Comparison of ENCODE assay signal across 14 cellular contexts in genomic region chr7:133778472-133778871, GRCh38.
A peak's percentile ranks its signal among the peaks of the same experiment; 100 is the strongest.
DNase-seq lines count a peak whose midpoint lies in the region; ATAC-seq and TF ChIP-seq lines count a peak whose summit lies in the region.
"Had no signal": no experiment of that assay in that cellular context is flagged by ENCODE, and none has a peak within 500 bp of the region (broad histone marks: within the 10 kb centered on the region; RNA-seq: fewer than 3 reads in every experiment).

No MANE protein-coding gene starts in this region.

- H3K27ac ChIP-seq in prostate gland, result no peak overlapping the region
- H3K27ac ChIP-seq: KMS-11 had no signal

- H3K27me3 ChIP-seq in prostate gland (replicated peaks; ENCODE audit: insufficient read depth), result no peaks in the 10 kb centered on the region

- H3K36me3 Mint-ChIP-seq in activated T-cell treated with anti-CD3 and anti-CD28 coated beads, Interleukin-2, amount 50 U/mL, for 72 hours (ENCODE audit: insufficient read depth in 2 of 2), result peaks cover 4 to 5% of the 10 kb centered on the region in 2 donors
- H3K36me3 Mint-ChIP-seq in activated T-cell treated with anti-CD3 and anti-CD28 coated beads, Interleukin-2, amount 50 U/mL, for 24 hours (ENCODE audit: low read depth), result peaks cover 28% of the 10 kb centered on the region
- H3K36me3 Mint-ChIP-seq in stimulated activated memory B cell treated with anti-CD40 and anti-IgM and Interleukin-4, amounts not matched to agents 10 μg/mL and 1 μg/mL and 100 μg/mL, for 72 hours, result peaks cover 29% of the 10 kb centered on the region

- no peak overlapping the region for H3K4me3 ChIP-seq in prostate gland

- no peak overlapping the region for H3K27ac Mint-ChIP-seq in activated T-cell treated with anti-CD3 and anti-CD28 coated beads, Interleukin-2, amount 50 U/mL, for 72 hours
- H3K27ac Mint-ChIP-seq in activated T-cell treated with anti-CD3 and anti-CD28 coated beads, Interleukin-2, amount 50 U/mL, for 24 hours, result no peak overlapping the region
- H3K27ac Mint-ChIP-seq in stimulated activated memory B cell treated with anti-CD40 and anti-IgM and Interleukin-4, amounts not matched to agents 10 μg/mL and 1 μg/mL and 100 μg/mL, for 72 hours, result no peak overlapping the region
- H3K27ac Mint-ChIP-seq: HFFc6 had no signal

- H3K36me3 ChIP-seq in prostate gland, result no peaks in the 10 kb centered on the region

- H3K9me3 Mint-ChIP-seq in activated T-cell treated with anti-CD3 and anti-CD28 coated beads, Interleukin-2, amount 50 U/mL, for 72 hours, result peaks cover 0 to 2% of the 10 kb centered on the region in 2 donors
- peaks cover 8% of the 10 kb centered on the region for H3K9me3 Mint-ChIP-seq in activated T-cell treated with anti-CD3 and anti-CD28 coated beads, Interleukin-2, amount 50 U/mL, for 24 hours
- no peaks in the 10 kb centered on the region for H3K9me3 Mint-ChIP-seq in stimulated activated memory B cell treated with anti-CD40 and anti-IgM and Interleukin-4, amounts not matched to agents 10 μg/mL and 1 μg/mL and 100 μg/mL, for 72 hours

- TF ChIP-seq CTCF in prostate gland (IDR thresholded peaks at IDR 0.05), result no peak

- no peaks in the 10 kb centered on the region for H3K9me3 ChIP-seq in prostate gland
- H3K9me3 ChIP-seq: Caco-2 had no signal

- no peaks in the 10 kb centered on the region for H3K27me3 Mint-ChIP-seq in activated T-cell treated with anti-CD3 and anti-CD28 coated beads, Interleukin-2, amount 50 U/mL, for 72 hours (ENCODE audit: low read depth)
- H3K27me3 Mint-ChIP-seq in activated T-cell treated with anti-CD3 and anti-CD28 coated beads, Interleukin-2, amount 50 U/mL, for 24 hours, result no peaks in the 10 kb centered on the region
- no peaks in the 10 kb centered on the region for H3K27me3 Mint-ChIP-seq in stimulated activated memory B cell treated with anti-CD40 and anti-IgM and Interleukin-4, amounts not matched to agents 10 μg/mL and 1 μg/mL and 100 μg/mL, for 72 hours

- ATAC-seq in activated T-cell treated with anti-CD3 and anti-CD28 coated beads, Interleukin-2, amount 50 U/mL, for 72 hours (replicated peaks in 1 of 2), result peak; percentile 44 to 62
- ATAC-seq in GM21529 (IDR thresholded peaks at IDR 0.05; ENCODE audit: unreplicated experiment) (peak; percentile 87), HG03097 (IDR thresholded peaks at IDR 0.05; ENCODE audit: low FRiP score, unreplicated experiment) (peak; percentile 85), Right ventricle myocardium inferior (no peak)
- peak; percentile 76 for ATAC-seq in stimulated activated memory B cell treated with anti-CD40 and anti-IgM and Interleukin-4, amounts not matched to agents 10 μg/mL and 1 μg/mL and 100 μg/mL, for 72 hours

- peaks cover 5% of the 10 kb centered on the region for H3K4me1 Mint-ChIP-seq in activated T-cell treated with anti-CD3 and anti-CD28 coated beads, Interleukin-2, amount 50 U/mL, for 72 hours (ENCODE audit: low read depth)
- H3K4me1 Mint-ChIP-seq in activated T-cell treated with anti-CD3 and anti-CD28 coated beads, Interleukin-2, amount 50 U/mL, for 24 hours (ENCODE audit: low read depth), result peaks cover 3% of the 10 kb centered on the region
- no peaks in the 10 kb centered on the region for H3K4me1 Mint-ChIP-seq in stimulated activated memory B cell treated with anti-CD40 and anti-IgM and Interleukin-4, amounts not matched to agents 10 μg/mL and 1 μg/mL and 100 μg/mL, for 72 hours

- WGBS in prostate gland, result 98% methylated on average over 5 of the region's 5 CpGs

- no peak for DNase-seq in activated T-cell treated with anti-CD3 and anti-CD28 coated beads, Interleukin-2, amount 50 U/mL, for 72 hours
- no peak for DNase-seq in activated T-cell treated with anti-CD3 and anti-CD28 coated beads, Interleukin-2, amount 50 U/mL, for 24 hours
- DNase-seq in MV-4-11 (lab: John Stamatoyannopoulos, UW), result no peak
- no peak for DNase-seq in prostate gland (ENCODE audit: low spot score)
- DNase-seq in Right ventricle myocardium inferior (ENCODE audit: missing footprints), result no peak
- DNase-seq: activated naive CD4-positive, alpha-beta T cell treated with anti-CD3 and anti-CD28 coated beads, Interleukin-2, amount 50 U/mL, for 16 hours; Caco-2; HFFc6; NCI-H1694 treated with DMSO at 0.1 percent for 48 hours; stimulated activated CD4-positive, alpha-beta T cell treated with anti-CD3 and anti-CD28 coated beads, Interleukin-2, amount 100 ng/mL, for 48 hours had no signal

- no peak for TF ChIP-seq POLR2A in prostate gland (IDR thresholded peaks at IDR 0.05)

- H3K4me1 ChIP-seq in prostate gland (replicated peaks), result no peaks in the 10 kb centered on the region
- H3K4me1 ChIP-seq: Caco-2 had no signal

- intact Hi-C loops in prostate gland (cut with DNase I), result no loop called here
- intact Hi-C loops in Right ventricle myocardium inferior (cut with DNase I), result no loop called here

- H3K4me3 Mint-ChIP-seq in activated T-cell treated with anti-CD3 and anti-CD28 coated beads, Interleukin-2, amount 50 U/mL, for 72 hours, result no peak overlapping the region
- H3K4me3 Mint-ChIP-seq in activated T-cell treated with anti-CD3 and anti-CD28 coated beads, Interleukin-2, amount 50 U/mL, for 24 hours, result no peak overlapping the region
- no peak overlapping the region for H3K4me3 Mint-ChIP-seq in stimulated activated memory B cell treated with anti-CD40 and anti-IgM and Interleukin-4, amounts not matched to agents 10 μg/mL and 1 μg/mL and 100 μg/mL, for 72 hours
- H3K4me3 Mint-ChIP-seq: HFFc6 had no signal
